In genomic region chr7:39539816-39540215, GRCh38 we compare ENCODE assay signal across 16 cellular contexts.
"Had no signal": no experiment of that assay in that cellular context is flagged by ENCODE, and none has a peak within 500 bp of the region (broad histone marks: within the 10 kb centered on the region; RNA-seq: fewer than 3 reads in every experiment).

No MANE protein-coding gene starts in this region.

- H3K36me3 Mint-ChIP-seq: activated naive CD8-positive, alpha-beta T cell; brain; stimulated activated memory B cell treated with anti-CD40 and anti-IgM and Interleukin-4, amounts not matched to agents 10 μg/mL and 1 μg/mL and 100 μg/mL, for 72 hours had no signal

- H3K27me3 ChIP-seq: neutrophil had no signal

- H3K4me1 Mint-ChIP-seq: brain; stimulated activated memory B cell treated with anti-CD40 and anti-IgM and Interleukin-4, amounts not matched to agents 10 μg/mL and 1 μg/mL and 100 μg/mL, for 72 hours had no signal

- H3K4me3 Mint-ChIP-seq: activated naive CD8-positive, alpha-beta T cell; activated T-cell treated with anti-CD3 and anti-CD28 coated beads, Interleukin-2, amount 50 U/mL, for 4 hours; brain; stimulated activated memory B cell treated with anti-CD40 and anti-IgM and Interleukin-4, amounts not matched to agents 10 μg/mL and 1 μg/mL and 100 μg/mL, for 72 hours had no signal

- H3K36me3 ChIP-seq: gastroesophageal sphincter, lower lobe of right lung, neutrophil, tibial artery had no signal

- H3K4me3 ChIP-seq: gastroesophageal sphincter, lower lobe of right lung, tibial artery had no signal

- H3K4me1 ChIP-seq: gastroesophageal sphincter, lower lobe of right lung, tibial artery had no signal

- H3K27ac Mint-ChIP-seq: activated naive CD8-positive, alpha-beta T cell; stimulated activated memory B cell treated with anti-CD40 and anti-IgM and Interleukin-4, amounts not matched to agents 10 μg/mL and 1 μg/mL and 100 μg/mL, for 72 hours had no signal

- H3K9me3 ChIP-seq: gastroesophageal sphincter, lower lobe of right lung, neutrophil, tibial artery had no signal

- H3K9me3 Mint-ChIP-seq: activated T-cell treated with anti-CD3 and anti-CD28 coated beads, Interleukin-2, amount 50 U/mL, for 4 hours; stimulated activated memory B cell treated with anti-CD40 and anti-IgM and Interleukin-4, amounts not matched to agents 10 μg/mL and 1 μg/mL and 100 μg/mL, for 72 hours had no signal

- DNase-seq: activated CD4-positive, alpha-beta T cell treated with anti-CD3 and anti-CD28 coated beads for 1 hour; activated CD4-positive, alpha-beta T cell treated with anti-CD3 and anti-CD28 coated beads, Interleukin-2, amount 50 U/mL, for 48 hours; activated effector memory CD4-positive, alpha-beta T cell treated with anti-CD3 and anti-CD28 coated beads, Interleukin-2, amount 50 U/mL, for 16 hours; activated T-cell treated with anti-CD3 and anti-CD28 coated beads, Interleukin-2, amount 50 U/mL, for 4 hours; amygdala; effector memory CD4-positive, alpha-beta T cell; hippocampal formation; lower lobe of right lung; midbrain; right cardiac atrium; tibial artery had no signal

- ATAC-seq: activated T-cell treated with anti-CD3 and anti-CD28 coated beads, Interleukin-2, amount 50 U/mL, for 4 hours; gastroesophageal sphincter; lower lobe of right lung; right cardiac atrium; stimulated activated memory B cell treated with anti-CD40 and anti-IgM and Interleukin-4, amounts not matched to agents 10 μg/mL and 1 μg/mL and 100 μg/mL, for 72 hours had no signal

- H3K27me3 Mint-ChIP-seq: stimulated activated memory B cell treated with anti-CD40 and anti-IgM and Interleukin-4, amounts not matched to agents 10 μg/mL and 1 μg/mL and 100 μg/mL, for 72 hours had no signal
